ENCODE assay signal across 1 cellular context in genomic region chr9:131068076-131068816, GRCh38.
TF ChIP-seq lines count a peak whose summit lies in the region.

No MANE protein-coding gene starts in this region.

TF ChIP-seq in HepG2, 621 proteins besides CTCF, POLR2A, EP300 and RAD21:
- no peak for TF ChIP-seq PRMT3 (CRISPR knock-in tag; IDR thresholded peaks at IDR 0.05; ENCODE audit: borderline replicate concordance, low read depth)
- no peak for TF ChIP-seq ZSCAN30 (CRISPR knock-in tag; IDR thresholded peaks at IDR 0.05)
- TF ChIP-seq NR2F1 (CRISPR knock-in tag; IDR thresholded peaks at IDR 0.05) = no peak
- no peak for TF ChIP-seq ZNF333 (CRISPR knock-in tag; IDR thresholded peaks at IDR 0.05; ENCODE audit: borderline replicate concordance)
- no peak for TF ChIP-seq ZNF253 (CRISPR knock-in tag; IDR thresholded peaks at IDR 0.05; ENCODE audit: borderline replicate concordance)
- no peak for TF ChIP-seq ZC3H4 (CRISPR knock-in tag; IDR thresholded peaks at IDR 0.05; ENCODE audit: borderline replicate concordance)
- no peak for TF ChIP-seq HNRNPK (IDR thresholded peaks at IDR 0.05; ENCODE audit: low read depth, low read length, poor library complexity, severe bottlenecking)
- no peak for TF ChIP-seq ERF (CRISPR knock-in tag; IDR thresholded peaks at IDR 0.05)
- TF ChIP-seq, protein P1, sequence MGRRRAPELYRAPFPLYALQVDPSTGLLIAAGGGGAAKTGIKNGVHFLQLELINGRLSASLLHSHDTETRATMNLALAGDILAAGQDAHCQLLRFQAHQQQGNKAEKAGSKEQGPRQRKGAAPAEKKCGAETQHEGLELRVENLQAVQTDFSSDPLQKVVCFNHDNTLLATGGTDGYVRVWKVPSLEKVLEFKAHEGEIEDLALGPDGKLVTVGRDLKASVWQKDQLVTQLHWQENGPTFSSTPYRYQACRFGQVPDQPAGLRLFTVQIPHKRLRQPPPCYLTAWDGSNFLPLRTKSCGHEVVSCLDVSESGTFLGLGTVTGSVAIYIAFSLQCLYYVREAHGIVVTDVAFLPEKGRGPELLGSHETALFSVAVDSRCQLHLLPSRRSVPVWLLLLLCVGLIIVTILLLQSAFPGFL (CRISPR knock-in tag; IDR thresholded peaks at IDR 0.05) = no peak
- no peak for TF ChIP-seq BRCA1 (CRISPR knock-in tag; IDR thresholded peaks at IDR 0.05)
